ENCODE assay signal across 16 cellular contexts in genomic region chr17:65990593-65990992, GRCh38.
"Had no signal": no experiment of that assay in that cellular context is flagged by ENCODE, and none has a peak within 500 bp of the region (broad histone marks: within the 10 kb centered on the region; RNA-seq: fewer than 3 reads in every experiment).

No MANE protein-coding gene starts in this region.

- DNase-seq: activated CD4-positive, alpha-beta T cell treated with anti-CD3 and anti-CD28 coated beads for 36 hours; activated CD4-positive, alpha-beta T cell treated with anti-CD3 and anti-CD28 coated beads, Interleukin-2, amount 50 U/mL, for 4 hours; activated CD4-positive, CD25-positive, alpha-beta regulatory T cell; activated effector memory CD4-positive, alpha-beta T cell treated with Interleukin-2 at 50 U/mL for 16 hours; activated naive CD4-positive, alpha-beta T cell treated with Interleukin-2 at 50 U/mL for 16 hours; aorta; body of pancreas; cortex of kidney; foreskin fibroblast; natural killer cell; occipital lobe; right lobe of liver; stimulated activated CD4-positive, alpha-beta T cell treated with anti-CD3 and anti-CD28 coated beads, Interleukin-2, amount 100 ng/mL, for 48 hours; stimulated activated naive CD8-positive, alpha-beta T cell treated with anti-CD3 and anti-CD28 coated beads, Interleukin-15, Interleukin-2, amounts not matched to agents 100 U/mL and 50 U/mL, for 24 hours; testis; transverse colon had no signal

- ATAC-seq: activated CD4-positive, alpha-beta T cell treated with anti-CD3 and anti-CD28 coated beads for 36 hours; body of pancreas; natural killer cell; stimulated activated naive CD8-positive, alpha-beta T cell treated with anti-CD3 and anti-CD28 coated beads, Interleukin-15, Interleukin-2, amounts not matched to agents 100 U/mL and 50 U/mL, for 24 hours had no signal
